24 cellular contexts compared by ENCODE assay signal in the genomic region with DNA sequence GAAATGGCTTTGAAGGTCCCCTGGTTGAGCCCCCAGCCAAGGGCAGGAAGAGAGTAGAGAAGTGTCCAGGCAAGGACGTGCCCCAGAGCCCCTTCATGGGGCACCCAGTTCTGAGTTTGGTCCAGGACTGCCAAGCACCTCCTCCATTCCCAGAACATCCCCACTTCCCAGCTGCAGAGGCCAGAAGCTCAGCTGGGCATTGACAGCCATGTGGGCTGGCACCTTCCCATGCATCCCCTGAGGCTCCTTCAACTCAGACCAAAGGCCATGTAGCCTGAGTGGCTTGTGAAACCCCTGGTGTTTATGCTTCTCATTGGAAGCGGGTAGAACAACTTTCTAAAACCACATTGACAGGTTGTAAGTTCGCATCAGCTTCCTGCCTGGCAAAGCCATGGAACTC.
"Had no signal": no experiment of that assay in that cellular context is flagged by ENCODE, and none has a peak within 500 bp of the region (broad histone marks: within the 10 kb centered on the region; RNA-seq: fewer than 3 reads in every experiment).

No MANE protein-coding gene starts in this region.

- H3K4me1 Mint-ChIP-seq: immature natural killer cell; memory B cell; natural killer cell; stimulated activated memory B cell treated with anti-CD40 and anti-IgM and Interleukin-4, amounts not matched to agents 10 μg/mL and 1 μg/mL and 100 μg/mL, for 72 hours had no signal

- H3K36me3 Mint-ChIP-seq: immature natural killer cell; memory B cell; natural killer cell; stimulated activated memory B cell treated with anti-CD40 and anti-IgM and Interleukin-4, amounts not matched to agents 10 μg/mL and 1 μg/mL and 100 μg/mL, for 72 hours had no signal

- H3K9me3 ChIP-seq: colonic mucosa, esophagus squamous epithelium, pancreas, sigmoid colon, spleen, testis, tibial artery, upper lobe of left lung had no signal

- H3K4me3 Mint-ChIP-seq: effector memory CD8-positive, alpha-beta T cell; immature natural killer cell; memory B cell; natural killer cell; stimulated activated memory B cell treated with anti-CD40 and anti-IgM and Interleukin-4, amounts not matched to agents 10 μg/mL and 1 μg/mL and 100 μg/mL, for 72 hours had no signal

- H3K4me3 ChIP-seq: colonic mucosa, esophagus squamous epithelium, lung, pancreas, sigmoid colon, spleen, testis, tibial artery, upper lobe of left lung had no signal

- H3K27ac ChIP-seq: colonic mucosa, esophagus squamous epithelium, pancreas, sigmoid colon, spleen, testis, tibial artery, upper lobe of left lung had no signal

- DNase-seq: colonic mucosa; dermis blood vessel endothelial cell; effector memory CD8-positive, alpha-beta T cell; erythroblast; esophagus squamous epithelium; foreskin melanocyte; glutamatergic neuron; hypothalamus; immature natural killer cell; natural killer cell; occipital lobe; pancreas; sigmoid colon; spleen; stimulated activated CD4-positive, alpha-beta T cell treated with anti-CD3 and anti-CD28 coated beads, Interleukin-4, amount 100 ng/mL, for 4 hours; stimulated activated naive CD8-positive, alpha-beta T cell treated with anti-CD3 and anti-CD28 coated beads, Interleukin-15, Interleukin-2, amounts not matched to agents 100 U/mL and 50 U/mL, for 24 hours; substantia nigra; testis; upper lobe of left lung had no signal

- ATAC-seq: effector memory CD8-positive, alpha-beta T cell; natural killer cell; pancreas; stimulated activated memory B cell treated with anti-CD40 and anti-IgM and Interleukin-4, amounts not matched to agents 10 μg/mL and 1 μg/mL and 100 μg/mL, for 72 hours; stimulated activated naive CD8-positive, alpha-beta T cell treated with anti-CD3 and anti-CD28 coated beads, Interleukin-15, Interleukin-2, amounts not matched to agents 100 U/mL and 50 U/mL, for 24 hours had no signal

- H3K36me3 ChIP-seq: colonic mucosa, esophagus squamous epithelium, pancreas, sigmoid colon, spleen, tibial artery, upper lobe of left lung had no signal

- H3K9me3 Mint-ChIP-seq: effector memory CD8-positive, alpha-beta T cell; immature natural killer cell; natural killer cell had no signal

- H3K27ac Mint-ChIP-seq: effector memory CD8-positive, alpha-beta T cell; immature natural killer cell; memory B cell; natural killer cell; progenitor cell of endocrine pancreas; stimulated activated memory B cell treated with anti-CD40 and anti-IgM and Interleukin-4, amounts not matched to agents 10 μg/mL and 1 μg/mL and 100 μg/mL, for 72 hours had no signal

- H3K4me1 ChIP-seq: colonic mucosa, esophagus squamous epithelium, pancreas, sigmoid colon, spleen, testis, tibial artery, upper lobe of left lung had no signal

- H3K27me3 ChIP-seq: colonic mucosa, sigmoid colon, testis, upper lobe of left lung had no signal

- H3K27me3 Mint-ChIP-seq: progenitor cell of endocrine pancreas; stimulated activated memory B cell treated with anti-CD40 and anti-IgM and Interleukin-4, amounts not matched to agents 10 μg/mL and 1 μg/mL and 100 μg/mL, for 72 hours had no signal
